ENCODE assay signal across 8 cellular contexts in genomic region chr15:57213783-57214366, GRCh38.
A peak's percentile ranks its signal among the peaks of the same experiment; 100 is the strongest.
DNase-seq lines count a peak whose midpoint lies in the region; ATAC-seq and TF ChIP-seq lines count a peak whose summit lies in the region.

No MANE protein-coding gene starts in this region.

- H3K36me3 ChIP-seq in Peyer's patch (no peaks in the 10 kb centered on the region), parathyroid adenoma (ENCODE audit: control insufficient read depth, insufficient read depth, low read length) (no peaks in the 10 kb centered on the region), tibial artery (no peaks in the 10 kb centered on the region)

- no peak overlapping the region for H2AFZ ChIP-seq in parathyroid adenoma

- intact Hi-C loops in tibial artery (cut with DNase I; ENCODE audit: low total_unique reads): no loop called here

- peaks cover 2% of the 10 kb centered on the region for H3K36me3 Mint-ChIP-seq in activated naive CD8-positive, alpha-beta T cell treated with anti-CD3 and anti-CD28 coated beads for 36 hours

- H3K27ac ChIP-seq in Peyer's patch (no peak overlapping the region), parathyroid adenoma (no peak overlapping the region), tibial artery (no peak overlapping the region)

- TF ChIP-seq CTCF in Peyer's patch (IDR thresholded peaks at IDR 0.05): peak in 5 of 6 experiments; percentile 9 to 85 (median 68)
- peak; percentile 50 for TF ChIP-seq CTCF in fibroblast of mammary gland (conservative IDR thresholded peaks at IDR 0.05; ENCODE audit: control insufficient read depth, insufficient read depth, low read depth, low read length)
- TF ChIP-seq CTCF in parathyroid adenoma (IDR thresholded peaks at IDR 0.05): peak; percentile 39
- TF ChIP-seq CTCF in tibial artery (IDR thresholded peaks at IDR 0.05): peak in 1 of 2 experiments; percentile 39

- H3K9ac ChIP-seq in parathyroid adenoma: no peak overlapping the region

- H3K4me1 ChIP-seq in Peyer's patch: peaks cover 0 to 13% (median 0%) of the 10 kb centered on the region in 4 donors
- H3K4me1 ChIP-seq in parathyroid adenoma: no peaks in the 10 kb centered on the region
- peaks cover 0 to 63% (median 8%) of the 10 kb centered on the region in 4 donors for H3K4me1 ChIP-seq in tibial artery

- no peak overlapping the region for H3K4me3 Mint-ChIP-seq in activated naive CD8-positive, alpha-beta T cell treated with anti-CD3 and anti-CD28 coated beads for 36 hours

- H3K27ac Mint-ChIP-seq in activated naive CD8-positive, alpha-beta T cell treated with anti-CD3 and anti-CD28 coated beads for 36 hours: no peak overlapping the region

- ATAC-seq in HG03354 (IDR thresholded peaks at IDR 0.05; ENCODE audit: poor library complexity, severe bottlenecking, unreplicated experiment) (peak; percentile 69), HG02938 (IDR thresholded peaks at IDR 0.05; ENCODE audit: unreplicated experiment) (no peak)

- TF ChIP-seq POLR2A in Peyer's patch (IDR thresholded peaks at IDR 0.05): no peak

- H3K27me3 ChIP-seq in Peyer's patch (no peaks in the 10 kb centered on the region), parathyroid adenoma (ENCODE audit: control insufficient read depth, insufficient read depth, low read length) (no peaks in the 10 kb centered on the region), tibial artery (no peaks in the 10 kb centered on the region)

- no peaks in the 10 kb centered on the region for H3K79me2 ChIP-seq in parathyroid adenoma

- no peaks in the 10 kb centered on the region for H3K9me3 Mint-ChIP-seq in activated naive CD8-positive, alpha-beta T cell treated with anti-CD3 and anti-CD28 coated beads for 36 hours

- H3K27me3 Mint-ChIP-seq in activated naive CD8-positive, alpha-beta T cell treated with anti-CD3 and anti-CD28 coated beads for 36 hours: no peaks in the 10 kb centered on the region

- H3K4me1 Mint-ChIP-seq in activated naive CD8-positive, alpha-beta T cell treated with anti-CD3 and anti-CD28 coated beads for 36 hours: peaks cover 28% of the 10 kb centered on the region

- H3K9me3 ChIP-seq in Peyer's patch (no peaks in the 10 kb centered on the region), parathyroid adenoma (ENCODE audit: control insufficient read depth, low read length) (no peaks in the 10 kb centered on the region), tibial artery (no peaks in the 10 kb centered on the region)

- DNase-seq in DMS53 (lab: John Stamatoyannopoulos, UW) (peak; percentile 82), Peyer's patch (no peak), fibroblast of mammary gland (ENCODE audit: low read depth) (peak; percentile 75), tibial artery (no peak)
- DNase-seq in activated naive CD8-positive, alpha-beta T cell treated with anti-CD3 and anti-CD28 coated beads for 36 hours: no peak

- H3K4me2 ChIP-seq in parathyroid adenoma (ENCODE audit: low read length): no peak overlapping the region

- H3K4me3 ChIP-seq in Peyer's patch: no peak overlapping the region
- H3K4me3 ChIP-seq in fibroblast of mammary gland (ENCODE audit: control insufficient read depth, low read depth, low read length): no peak overlapping the region
- H3K4me3 ChIP-seq in parathyroid adenoma (ENCODE audit: low read depth, low read length): no peak overlapping the region
- H3K4me3 ChIP-seq in tibial artery: no peak overlapping the region

Comparison
In these comparisons a context has a peak if more than half of its experiments do, and no peak if none do; other contexts are left out.
1. DNase-seq: peak in DMS53 (single experiment) and fibroblast of mammary gland (single experiment); none in Peyer's patch (0 of 3), activated naive CD8-positive, alpha-beta T cell treated with anti-CD3 and anti-CD28 coated beads for 36 hours (single experiment) and tibial artery (0 of 2).